In the genomic region with DNA sequence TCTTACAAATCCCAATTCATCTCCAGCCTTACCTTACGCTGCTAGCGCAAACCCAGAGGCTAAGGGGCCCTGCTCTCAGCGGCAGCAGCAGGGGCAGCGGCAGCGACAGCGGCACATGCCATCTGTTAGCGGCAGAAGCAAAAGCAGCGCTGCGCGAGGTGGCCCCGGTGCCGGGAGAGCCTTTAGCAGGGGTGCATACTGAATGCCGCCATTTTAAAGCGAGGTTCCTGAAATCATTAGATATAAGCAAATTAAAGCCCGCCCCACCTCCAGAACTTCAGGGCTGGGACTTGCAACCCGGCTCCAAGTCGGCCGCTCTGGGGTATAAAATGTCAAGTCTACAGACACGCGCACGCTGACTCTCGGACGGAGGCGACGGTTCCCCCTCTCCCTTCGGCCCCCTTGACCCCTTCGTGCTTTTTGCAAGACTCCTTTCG, we compare ENCODE assay signal across 8 cellular contexts. TPM values are rescaled to one million over a fixed set of nuclear protein-coding genes. Genes with fewer than 3 reads are reported as not detected.
DNase-seq lines count a peak whose midpoint lies in the region; ATAC-seq and TF ChIP-seq lines count a peak whose summit lies in the region.

A gene with protein sequence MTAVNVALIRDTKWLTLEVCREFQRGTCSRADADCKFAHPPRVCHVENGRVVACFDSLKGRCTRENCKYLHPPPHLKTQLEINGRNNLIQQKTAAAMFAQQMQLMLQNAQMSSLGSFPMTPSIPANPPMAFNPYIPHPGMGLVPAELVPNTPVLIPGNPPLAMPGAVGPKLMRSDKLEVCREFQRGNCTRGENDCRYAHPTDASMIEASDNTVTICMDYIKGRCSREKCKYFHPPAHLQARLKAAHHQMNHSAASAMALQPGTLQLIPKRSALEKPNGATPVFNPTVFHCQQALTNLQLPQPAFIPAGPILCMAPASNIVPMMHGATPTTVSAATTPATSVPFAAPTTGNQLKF (minus strand): TSS at position 220 of the 437 bp plus-strand sequence. CDS start 49,427 bp downstream, outside the sequence.

- TF ChIP-seq RAD21 in Ishikawa (IDR thresholded peaks at IDR 0.05; ENCODE audit: low read depth): no peak

- TF ChIP-seq POLR2A in gastroesophageal sphincter (IDR thresholded peaks at IDR 0.05): no peak

- WGBS in gastroesophageal sphincter (ENCODE audit: low coverage in 1 of 2), 2 donors: 0 to 42% methylated on average over 4 to 10 of the region's 28 CpGs

- H3K27me3 Mint-ChIP-seq in type B pancreatic cell: peaks cover 22% of the 10 kb centered on the region

- no peaks in the 10 kb centered on the region for H3K36me3 ChIP-seq in gastroesophageal sphincter

- peak within 1 kb of the TSS; percentile 99 for H3K4me3 Mint-ChIP-seq in type B pancreatic cell

- peak within 1 kb of the TSS; percentile 54 to 80 (median 66) for H3K27ac ChIP-seq in gastroesophageal sphincter

- no peak for TF ChIP-seq EP300 in Ishikawa (IDR thresholded peaks at IDR 0.05; ENCODE audit: borderline replicate concordance)
- no peak for TF ChIP-seq EP300 in gastroesophageal sphincter (IDR thresholded peaks at IDR 0.05)

- TF ChIP-seq CTCF in gastroesophageal sphincter (IDR thresholded peaks at IDR 0.05) (no peak), type B pancreatic cell (conservative IDR thresholded peaks at IDR 0.05) (peak; percentile 21)

- no peaks in the 10 kb centered on the region for H3K27me3 ChIP-seq in gastroesophageal sphincter

- H3K27ac Mint-ChIP-seq in type B pancreatic cell: peak within 1 kb of the TSS; percentile 94

- ATAC-seq in GM21526 (IDR thresholded peaks at IDR 0.05; ENCODE audit: low FRiP score, unreplicated experiment): peak; percentile 44
- peak; percentile 27 for ATAC-seq in gastroesophageal sphincter

- H3K4me1 ChIP-seq in gastroesophageal sphincter: no peaks in the 10 kb centered on the region

- H3K9me3 Mint-ChIP-seq in type B pancreatic cell: no peaks in the 10 kb centered on the region

- peak; percentile 79 for DNase-seq in DMS153 (lab: John Stamatoyannopoulos, UW)
- peak; percentile 50 for DNase-seq in RPMI7951 (ENCODE audit: low read depth)
- DNase-seq in activated effector memory CD4-positive, alpha-beta T cell treated with anti-CD3 and anti-CD28 coated beads, Interleukin-2, amount 50 U/mL, for 16 hours: peak; percentile 86
- DNase-seq in nucleus accumbens (lab: John Stamatoyannopoulos, UW): peak in 42 of 56 donors; percentile 0 to 51 (median 20)
- peak; percentile 76 for DNase-seq in type B pancreatic cell (ENCODE audit: extremely low spot score, unreplicated experiment)

- no peaks in the 10 kb centered on the region for H3K9me3 ChIP-seq in gastroesophageal sphincter

- H3K4me3 ChIP-seq in gastroesophageal sphincter: peak within 1 kb of the TSS; percentile 69 to 87

- H3K4me1 Mint-ChIP-seq in type B pancreatic cell (ENCODE audit: unreplicated experiment): peaks cover 48% of the 10 kb centered on the region

- H3K36me3 Mint-ChIP-seq in type B pancreatic cell: no peaks in the 10 kb centered on the region

TF ChIP-seq in Ishikawa, 13 proteins besides CTCF, POLR2A, EP300 and RAD21:
- TF ChIP-seq TAF1 (IDR thresholded peaks at IDR 0.05; ENCODE audit: low read depth): peak; percentile 30; the same call in 1 of the 2 replicates
- no peak for TF ChIP-seq TEAD4 (IDR thresholded peaks at IDR 0.05)
- peak; percentile 67 for TF ChIP-seq YY1 (IDR thresholded peaks at IDR 0.05; ENCODE audit: low read depth)
- TF ChIP-seq MAX (IDR thresholded peaks at IDR 0.05): 0 out of 2 replicates have a peak, but pooled peaks have one; percentile 5
- TF ChIP-seq FOXM1 (IDR thresholded peaks at IDR 0.05; ENCODE audit: borderline replicate concordance, low read depth): no peak
- TF ChIP-seq, protein P1, sequence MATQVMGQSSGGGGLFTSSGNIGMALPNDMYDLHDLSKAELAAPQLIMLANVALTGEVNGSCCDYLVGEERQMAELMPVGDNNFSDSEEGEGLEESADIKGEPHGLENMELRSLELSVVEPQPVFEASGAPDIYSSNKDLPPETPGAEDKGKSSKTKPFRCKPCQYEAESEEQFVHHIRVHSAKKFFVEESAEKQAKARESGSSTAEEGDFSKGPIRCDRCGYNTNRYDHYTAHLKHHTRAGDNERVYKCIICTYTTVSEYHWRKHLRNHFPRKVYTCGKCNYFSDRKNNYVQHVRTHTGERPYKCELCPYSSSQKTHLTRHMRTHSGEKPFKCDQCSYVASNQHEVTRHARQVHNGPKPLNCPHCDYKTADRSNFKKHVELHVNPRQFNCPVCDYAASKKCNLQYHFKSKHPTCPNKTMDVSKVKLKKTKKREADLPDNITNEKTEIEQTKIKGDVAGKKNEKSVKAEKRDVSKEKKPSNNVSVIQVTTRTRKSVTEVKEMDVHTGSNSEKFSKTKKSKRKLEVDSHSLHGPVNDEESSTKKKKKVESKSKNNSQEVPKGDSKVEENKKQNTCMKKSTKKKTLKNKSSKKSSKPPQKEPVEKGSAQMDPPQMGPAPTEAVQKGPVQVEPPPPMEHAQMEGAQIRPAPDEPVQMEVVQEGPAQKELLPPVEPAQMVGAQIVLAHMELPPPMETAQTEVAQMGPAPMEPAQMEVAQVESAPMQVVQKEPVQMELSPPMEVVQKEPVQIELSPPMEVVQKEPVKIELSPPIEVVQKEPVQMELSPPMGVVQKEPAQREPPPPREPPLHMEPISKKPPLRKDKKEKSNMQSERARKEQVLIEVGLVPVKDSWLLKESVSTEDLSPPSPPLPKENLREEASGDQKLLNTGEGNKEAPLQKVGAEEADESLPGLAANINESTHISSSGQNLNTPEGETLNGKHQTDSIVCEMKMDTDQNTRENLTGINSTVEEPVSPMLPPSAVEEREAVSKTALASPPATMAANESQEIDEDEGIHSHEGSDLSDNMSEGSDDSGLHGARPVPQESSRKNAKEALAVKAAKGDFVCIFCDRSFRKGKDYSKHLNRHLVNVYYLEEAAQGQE (IDR thresholded peaks at IDR 0.05; ENCODE audit: low read depth): no peak
TF ChIP-seq in Ishikawa: peak in this region for 3.

RNA-seq across cellular contexts. Expression of the gene that starts here (rescaled TPM):
- total RNA-seq in RPMI7951 (2014; rRNA removed; shearing (Covaris generic)): 3.2 and 4.2 TPM in 2 replicates
- total RNA-seq in gastroesophageal sphincter: 10 to 100 TPM in 1 of 4 donors, 1 to 10 TPM in 3; 3.9 to 13.5 (median 5.5) TPM
- 13.5 and 27.5 TPM in 2 replicates for total RNA-seq in type B pancreatic cell (ENCODE audit: low replicate concordance)

Comparison
In these comparisons a context has a peak if more than half of its experiments do, and no peak if none do; other contexts are left out.
1. Peak in every context shown above with its lines: DNase-seq, ATAC-seq, H3K4me3 ChIP-seq and H3K27ac ChIP-seq.
2. DNase-seq: peak in every context shown above with its lines; median percentile 86 in activated effector memory CD4-positive, alpha-beta T cell treated with anti-CD3 and anti-CD28 coated beads, Interleukin-2, amount 50 U/mL, for 16 hours; 79 in DMS153; 76 in type B pancreatic cell; 50 in RPMI7951; 20 in nucleus accumbens.